Comparison of ENCODE assay signal across 23 cellular contexts in the genomic region with DNA sequence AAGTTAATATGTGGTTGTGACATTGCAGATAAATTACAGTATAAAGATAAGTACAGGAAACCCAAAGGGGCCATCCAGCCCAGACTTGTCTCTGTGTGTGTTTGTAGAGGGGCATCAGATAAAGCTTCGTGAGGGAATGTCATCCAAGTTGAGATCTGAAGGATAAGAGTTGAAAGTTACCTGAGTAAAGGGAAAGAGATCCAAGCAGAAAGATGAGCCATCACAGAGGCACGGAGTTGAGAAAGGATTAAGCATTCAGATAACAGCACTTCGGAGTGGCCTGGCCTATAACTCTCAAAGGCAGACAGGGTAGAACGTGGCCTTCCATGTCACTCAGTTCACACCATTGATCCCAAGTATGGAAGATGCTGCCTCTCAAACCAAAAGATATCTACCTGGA.
"Had no signal": no experiment of that assay in that cellular context is flagged by ENCODE, and none has a peak within 500 bp of the region (broad histone marks: within the 10 kb centered on the region; RNA-seq: fewer than 3 reads in every experiment).

No MANE protein-coding gene starts in this region.

- H3K4me3 ChIP-seq: coronary artery, esophagus squamous epithelium, gastrocnemius medialis, heart right ventricle, left lung, lower lobe of right lung, mucosa of descending colon had no signal

- H3K9me3 ChIP-seq: esophagus squamous epithelium, gastrocnemius medialis, lower lobe of right lung, mucosa of descending colon had no signal

- H3K36me3 ChIP-seq: esophagus squamous epithelium, gastrocnemius medialis, heart right ventricle, left lung, lower lobe of right lung had no signal

- H3K27ac ChIP-seq: coronary artery, epithelial cell of prostate, esophagus squamous epithelium, gastrocnemius medialis, heart right ventricle, left lung, lower lobe of right lung had no signal

- DNase-seq: effector CD8-positive, alpha-beta T cell; effector memory CD8-positive, alpha-beta T cell; endodermal cell; erythroblast; esophagus squamous epithelium; foreskin fibroblast; foreskin melanocyte; gastrocnemius medialis; glutamatergic neuron; head of caudate nucleus; heart right ventricle; hippocampal formation; left cardiac atrium; left lung; left ventricle myocardium superior; lower lobe of right lung; mucosa of descending colon; naive B cell; naive thymus-derived CD8-positive, alpha-beta T cell had no signal

- H3K27me3 ChIP-seq: esophagus squamous epithelium, gastrocnemius medialis, heart right ventricle, left lung had no signal

- FAIRE-seq: endometrium, islet of Langerhans had no signal

- H3K4me1 ChIP-seq: esophagus squamous epithelium, gastrocnemius medialis, heart right ventricle, left lung, lower lobe of right lung had no signal
